ENCODE assay signal across 9 cellular contexts in genomic region chr16:16021988-16022682, GRCh38.
DNase-seq lines count a peak whose midpoint lies in the region; ATAC-seq and TF ChIP-seq lines count a peak whose summit lies in the region.
"Had no signal": no experiment of that assay in that cellular context is flagged by ENCODE, and none has a peak within 500 bp of the region (broad histone marks: within the 10 kb centered on the region; RNA-seq: fewer than 3 reads in every experiment).

No MANE protein-coding gene starts in this region.

- H3K4me3 ChIP-seq in BLaER1 treated with 17β-estradiol and CSF1 and Interleukin-3, amounts not matched to agents 10 nM and 100 nM = no peak overlapping the region
- H3K4me3 ChIP-seq in heart right ventricle (peak overlapping the region in 3 of 10 donors; percentile 8 to 17 (median 10)), psoas muscle (peak overlapping the region; percentile 35)

- H3K4me1 ChIP-seq in BLaER1 treated with 17β-estradiol and CSF1 and Interleukin-3, amounts not matched to agents 10 nM and 100 nM = peaks cover 42 to 73% (median 61%) of the 10 kb centered on the region in 10 experiments
- H3K4me1 ChIP-seq in heart right ventricle (peaks cover 2 to 38% (median 25%) of the 10 kb centered on the region in 9 donors), psoas muscle (peaks cover 45% of the 10 kb centered on the region)
- H3K4me1 ChIP-seq: parathyroid adenoma had no signal

- peaks cover 58 to 85% (median 67%) of the 10 kb centered on the region in 11 experiments for H3K36me3 ChIP-seq in BLaER1 treated with 17β-estradiol and CSF1 and Interleukin-3, amounts not matched to agents 10 nM and 100 nM
- H3K36me3 ChIP-seq in heart right ventricle (peaks cover 0 to 47% (median 8%) of the 10 kb centered on the region in 9 donors), psoas muscle (ENCODE audit: insufficient read depth in 1 of 2, low read depth in 1 of 2) (peaks cover 0 to 32% of the 10 kb centered on the region in 2 donors)

- peak overlapping the region; percentile 12 to 69 (median 51); a peak in 16 of 22 replicates for H3K9ac ChIP-seq in BLaER1 treated with 17β-estradiol and CSF1 and Interleukin-3, amounts not matched to agents 10 nM and 100 nM
- H3K9ac ChIP-seq: parathyroid adenoma had no signal

- peaks cover 0 to 44% (median 16%) of the 10 kb centered on the region in 11 experiments; a peak in 14 of 22 replicates for H4K20me1 ChIP-seq in BLaER1 treated with 17β-estradiol and CSF1 and Interleukin-3, amounts not matched to agents 10 nM and 100 nM

- no peaks in the 10 kb centered on the region for H3K27me3 ChIP-seq in BLaER1 treated with 17β-estradiol and CSF1 and Interleukin-3, amounts not matched to agents 10 nM and 100 nM
- H3K27me3 ChIP-seq in heart right ventricle = no peaks in the 10 kb centered on the region
- no peaks in the 10 kb centered on the region for H3K27me3 ChIP-seq in psoas muscle (ENCODE audit: insufficient read depth in 3 of 3, low read length in 2 of 3)

- 9 to 16% methylated on average over 10 of the region's 10 CpGs for WGBS in heart right ventricle, 2 donors
- WGBS in psoas muscle, 3 donors = 5 to 6% (median 5%) methylated on average over 9 to 10 of the region's 10 CpGs

- peak overlapping the region in 10 of 11 experiments; percentile 34 to 82 (median 62); a peak in 19 of 22 replicates for H3K27ac ChIP-seq in BLaER1 treated with 17β-estradiol and CSF1 and Interleukin-3, amounts not matched to agents 10 nM and 100 nM
- H3K27ac ChIP-seq in heart right ventricle (peak overlapping the region; percentile 46 to 89 (median 78)), psoas muscle (peak overlapping the region; percentile 84)
- H3K27ac ChIP-seq: parathyroid adenoma had no signal

- H3K4me2 ChIP-seq in BLaER1 treated with 17β-estradiol and CSF1 and Interleukin-3, amounts not matched to agents 10 nM and 100 nM = peak overlapping the region; percentile 68 to 81 (median 76)

- TF ChIP-seq CTCF in heart right ventricle (IDR thresholded peaks at IDR 0.05) (no peak), psoas muscle (IDR thresholded peaks at IDR 0.05) (no peak)

- intact Hi-C loops in heart right ventricle (cut with DNase I) = loop anchor here in 5 of 10 donors (5.0 to 10.0 kb wide), 5 partner anchors 35 to 137 kb away; partner anchors contain the start of gene CEP20 (in 3 of the 5)
- intact Hi-C loops in psoas muscle (cut with DNase I) = loop anchor here (2.0 to 10.0 kb wide), 3 partner anchors 23 to 67 kb away; no protein-coding TSS in a partner anchor

- DNase-seq in HuH-7.5 (ENCODE audit: low spot score) (peak; percentile 75), amniotic stem cell (lab: John Stamatoyannopoulos, UW) (peak; percentile 92), heart right ventricle (peak; percentile 94 to 96), psoas muscle (peak; percentile 99), NCI-H1930 (lab: John Stamatoyannopoulos, UW) (no peak)
- no peak for DNase-seq in stimulated activated CD4-positive, alpha-beta T cell treated with anti-CD3 and anti-CD28 coated beads, Interleukin-2, amount 100 ng/mL, for 48 hours

- ATAC-seq in heart right ventricle (peak; percentile 97 to 99 (median 98)), psoas muscle (peak; percentile 97 to 99 (median 98)), GM19035 (IDR thresholded peaks at IDR 0.05; ENCODE audit: unreplicated experiment) (no peak)

- no peaks in the 10 kb centered on the region for H3K9me3 ChIP-seq in BLaER1 treated with 17β-estradiol and CSF1 and Interleukin-3, amounts not matched to agents 10 nM and 100 nM (replicated peaks in 1 of 11)
- no peaks in the 10 kb centered on the region for H3K9me3 ChIP-seq in heart right ventricle
- no peaks in the 10 kb centered on the region for H3K9me3 ChIP-seq in psoas muscle

Comparison
In these comparisons a context has a peak if more than half of its experiments do, and no peak if none do; other contexts are left out.
1. DNase-seq: peak in HuH-7.5 (single experiment), amniotic stem cell (single experiment), heart right ventricle (2 of 2) and psoas muscle (2 of 2); none in stimulated activated CD4-positive, alpha-beta T cell treated with anti-CD3 and anti-CD28 coated beads, Interleukin-2, amount 100 ng/mL, for 48 hours (0 of 2) and NCI-H1930 (0 of 2).
2. Peak in every context shown above with its lines, with median percentiles within 50 percentile points of each other: H3K27ac ChIP-seq.